In genomic region chr1:33030575-33030974, GRCh38 we compare ENCODE assay signal across 19 cellular contexts. TPM values are rescaled to one million over a fixed set of nuclear protein-coding genes. Genes with fewer than 3 reads are reported as not detected.
DNase-seq lines count a peak whose midpoint lies in the region; ATAC-seq and TF ChIP-seq lines count a peak whose summit lies in the region.
"Had no signal": no experiment of that assay in that cellular context is flagged by ENCODE, and none has a peak within 500 bp of the region (broad histone marks: within the 10 kb centered on the region; RNA-seq: fewer than 3 reads in every experiment).

No MANE protein-coding gene starts in this region.

- no peak overlapping the region for H2BK5ac ChIP-seq in mesenchymal stem cell (ENCODE audit: low read depth, low read length, poor library complexity, severe bottlenecking)

- H3K79me1 ChIP-seq in mesenchymal stem cell (replicated peaks; ENCODE audit: low read length, poor library complexity, severe bottlenecking) = peaks cover 30% of the 10 kb centered on the region

- no peak overlapping the region for H3K27ac ChIP-seq in mesenchymal stem cell (ENCODE audit: low read length, poor library complexity, severe bottlenecking)
- H3K27ac ChIP-seq: right lobe of liver, SJSA1, vagina had no signal

- no peak overlapping the region for H2AK5ac ChIP-seq in mesenchymal stem cell (ENCODE audit: low read length, severe bottlenecking)

- TF ChIP-seq CTCF in choroid plexus epithelial cell (conservative IDR thresholded peaks at IDR 0.05; ENCODE audit: low read depth, low read length) = no peak

- H3K4me2 ChIP-seq in mesenchymal stem cell (ENCODE audit: low read length, poor library complexity, severe bottlenecking) = no peak overlapping the region

- no peak overlapping the region for H3K14ac ChIP-seq in mesenchymal stem cell (ENCODE audit: low read length in 2 of 2)

- H2AFZ ChIP-seq in mesenchymal stem cell (ENCODE audit: low read depth, low read length) = no peak overlapping the region

- H4K8ac ChIP-seq in mesenchymal stem cell (ENCODE audit: low read length) = no peak overlapping the region

- peaks cover 0 to 40% of the 10 kb centered on the region in 2 experiments for H3K36me3 ChIP-seq in mesenchymal stem cell (ENCODE audit: control insufficient read depth in 1 of 2, insufficient read depth in 2 of 2, low read depth in 1 of 2, low read length in 2 of 2)

- no peak overlapping the region for H3K9ac ChIP-seq in mesenchymal stem cell (ENCODE audit: low read length)

- H3K18ac ChIP-seq in mesenchymal stem cell (ENCODE audit: low read depth in 1 of 2, low read length in 2 of 2) = no peak overlapping the region

- H3K4ac ChIP-seq in mesenchymal stem cell (ENCODE audit: low read depth in 1 of 2, low read length in 2 of 2) = no peak overlapping the region

- H2BK15ac ChIP-seq in mesenchymal stem cell (ENCODE audit: low read depth, poor library complexity, severe bottlenecking) = no peak overlapping the region

- H3K9me3 ChIP-seq in mesenchymal stem cell (ENCODE audit: control insufficient read depth, low read length) = no peaks in the 10 kb centered on the region
- H3K9me3 ChIP-seq: right lobe of liver, SJSA1, vagina had no signal

- WGBS in mesenchymal stem cell = no CpG with 5 or more reads among the region's 2 CpGs

- DNase-seq in EL = peak; percentile 27
- peak; percentile 72 for DNase-seq in MV-4-11 (lab: John Stamatoyannopoulos, UW)
- peak; percentile 93 for DNase-seq in choroid plexus epithelial cell (ENCODE audit: low read depth)
- DNase-seq in mesenchymal stem cell = peak; percentile 86
- DNase-seq in NCI-H226 = no peak
- no peak for DNase-seq in NCI-H526 (lab: John Stamatoyannopoulos, UW)
- no peak for DNase-seq in NCI-H2227 (lab: John Stamatoyannopoulos, UW; ENCODE audit: unreplicated experiment)
- DNase-seq: activated CD8-positive, alpha-beta T cell treated with anti-CD3 and anti-CD28 coated beads, Interleukin-2, amount 10 ng/mL, durations not matched to agents 7 days and 5 days; activated gamma-delta T cell; CD4-positive, alpha-beta T cell; central memory CD4-positive, alpha-beta T cell; hippocampal formation; NCI-H1694; NCI-H748 treated with DMSO at 0.1 percent for 48 hours; right lobe of liver; stimulated activated naive CD8-positive, alpha-beta T cell treated with anti-CD3 and anti-CD28 coated beads, Interleukin-15, Interleukin-2, amounts not matched to agents 100 U/mL and 50 U/mL, for 24 hours had no signal

- peaks cover 8% of the 10 kb centered on the region for H3K4me1 ChIP-seq in mesenchymal stem cell (ENCODE audit: control insufficient read depth, insufficient read depth, low read depth, low read length)

- no peak overlapping the region for H2BK120ac ChIP-seq in mesenchymal stem cell (ENCODE audit: low read depth, low read length)

- H4K91ac ChIP-seq in mesenchymal stem cell (ENCODE audit: low read length) = no peak overlapping the region

- H3K23ac ChIP-seq in mesenchymal stem cell (ENCODE audit: low read length in 2 of 2) = no peak overlapping the region

- no peak for ATAC-seq in HG03196 (IDR thresholded peaks at IDR 0.05; ENCODE audit: unreplicated experiment)
- ATAC-seq: activated CD8-positive, alpha-beta T cell treated with anti-CD3 and anti-CD28 coated beads, Interleukin-2, amount 10 ng/mL, durations not matched to agents 7 days and 5 days; right lobe of liver; stimulated activated naive CD8-positive, alpha-beta T cell treated with anti-CD3 and anti-CD28 coated beads, Interleukin-15, Interleukin-2, amounts not matched to agents 100 U/mL and 50 U/mL, for 24 hours had no signal

- no peaks in the 10 kb centered on the region for H3K27me3 ChIP-seq in mesenchymal stem cell (ENCODE audit: control insufficient read depth in 1 of 2, insufficient read depth in 1 of 2, low read length in 2 of 2)
- H3K27me3 ChIP-seq: right lobe of liver, SJSA1, vagina had no signal

- H3K4me3 ChIP-seq in choroid plexus epithelial cell (ENCODE audit: low read depth, low read length) (no peak overlapping the region), mesenchymal stem cell (ENCODE audit: insufficient read depth in 1 of 2, low read depth in 1 of 2, low read length in 2 of 2) (no peak overlapping the region)
- H3K4me3 ChIP-seq: right lobe of liver, SJSA1, vagina had no signal

- H2BK12ac ChIP-seq in mesenchymal stem cell (ENCODE audit: low read length in 2 of 2) = no peak overlapping the region

RNA-seq across cellular contexts. Expression of gene AK2, which starts 6.1 kb away (rescaled TPM):
- 81.3 TPM for polyA plus RNA-seq in mesenchymal stem cell (2013, experiment 1 of 2)
- 82.4 TPM for polyA plus RNA-seq in mesenchymal stem cell (2013, experiment 2 of 2)

RNA-seq across cellular contexts. Expression of gene AZIN2, which starts 50.4 kb away (rescaled TPM):
- 4.2 TPM for polyA plus RNA-seq in mesenchymal stem cell (2013, experiment 1 of 2)
- 3.2 TPM for polyA plus RNA-seq in mesenchymal stem cell (2013, experiment 2 of 2)

Comparison
In these comparisons a context has a peak if more than half of its experiments do, and no peak if none do; other contexts are left out.
1. DNase-seq: peak in EL (single experiment), MV-4-11 (single experiment), choroid plexus epithelial cell (single experiment) and mesenchymal stem cell (single experiment); none in NCI-H226 (single experiment), NCI-H526 (0 of 2) and NCI-H2227 (single experiment).